In the genomic region with DNA sequence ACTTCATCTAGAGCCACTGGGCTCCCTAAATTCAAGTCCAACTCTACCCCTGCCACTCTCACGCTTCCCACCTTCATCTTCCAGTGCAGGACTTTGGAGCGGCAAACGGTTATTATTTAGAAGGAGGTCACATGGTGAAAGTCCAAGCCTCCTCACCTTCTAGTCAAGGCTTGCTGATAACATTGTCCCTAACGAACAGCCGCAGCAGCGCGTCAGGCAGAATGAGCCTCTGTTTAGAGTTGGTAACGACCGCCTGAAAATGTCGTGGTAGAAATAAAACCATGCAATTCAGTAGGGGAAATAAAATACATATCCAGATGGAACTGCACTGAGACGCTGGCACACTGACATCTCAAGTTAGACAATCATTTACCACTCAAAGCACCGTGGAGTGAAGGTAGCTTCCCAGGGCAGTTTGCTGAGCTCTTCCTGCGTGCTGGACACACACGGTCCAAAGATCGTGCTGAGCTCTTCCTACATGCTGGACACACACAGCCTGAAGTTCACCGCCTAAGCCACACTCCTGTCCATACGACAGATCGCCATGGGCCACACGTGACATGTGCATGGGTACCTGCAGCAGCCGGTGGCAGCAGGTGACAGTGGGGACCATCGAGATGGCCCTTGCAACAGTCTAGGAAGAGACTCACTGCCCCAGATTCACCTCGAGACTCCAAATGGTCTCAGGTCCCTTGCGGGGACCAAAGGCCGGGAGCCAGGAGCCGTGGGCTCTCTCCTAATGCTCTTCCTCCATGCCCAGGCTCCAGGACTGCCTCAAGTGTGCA, we compare ENCODE assay signal across 1 cellular context.
TF ChIP-seq lines count a peak whose summit lies in the region.

No MANE protein-coding gene starts in this region.

TF ChIP-seq in HepG2, 621 proteins besides CTCF, POLR2A, EP300 and RAD21 (continued from another document and continues in another):
- TF ChIP-seq, protein P1, sequence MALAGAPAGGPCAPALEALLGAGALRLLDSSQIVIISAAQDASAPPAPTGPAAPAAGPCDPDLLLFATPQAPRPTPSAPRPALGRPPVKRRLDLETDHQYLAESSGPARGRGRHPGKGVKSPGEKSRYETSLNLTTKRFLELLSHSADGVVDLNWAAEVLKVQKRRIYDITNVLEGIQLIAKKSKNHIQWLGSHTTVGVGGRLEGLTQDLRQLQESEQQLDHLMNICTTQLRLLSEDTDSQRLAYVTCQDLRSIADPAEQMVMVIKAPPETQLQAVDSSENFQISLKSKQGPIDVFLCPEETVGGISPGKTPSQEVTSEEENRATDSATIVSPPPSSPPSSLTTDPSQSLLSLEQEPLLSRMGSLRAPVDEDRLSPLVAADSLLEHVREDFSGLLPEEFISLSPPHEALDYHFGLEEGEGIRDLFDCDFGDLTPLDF (CRISPR knock-in tag; IDR thresholded peaks at IDR 0.05) = no peak
- TF ChIP-seq, protein P2, sequence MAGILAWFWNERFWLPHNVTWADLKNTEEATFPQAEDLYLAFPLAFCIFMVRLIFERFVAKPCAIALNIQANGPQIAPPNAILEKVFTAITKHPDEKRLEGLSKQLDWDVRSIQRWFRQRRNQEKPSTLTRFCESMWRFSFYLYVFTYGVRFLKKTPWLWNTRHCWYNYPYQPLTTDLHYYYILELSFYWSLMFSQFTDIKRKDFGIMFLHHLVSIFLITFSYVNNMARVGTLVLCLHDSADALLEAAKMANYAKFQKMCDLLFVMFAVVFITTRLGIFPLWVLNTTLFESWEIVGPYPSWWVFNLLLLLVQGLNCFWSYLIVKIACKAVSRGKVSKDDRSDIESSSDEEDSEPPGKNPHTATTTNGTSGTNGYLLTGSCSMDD (CRISPR knock-in tag; IDR thresholded peaks at IDR 0.05) = no peak
- TF ChIP-seq DNMT3B (CRISPR knock-in tag; conservative IDR thresholded peaks at IDR 0.05) (no peak), SOX5 (CRISPR knock-in tag; IDR thresholded peaks at IDR 0.05; ENCODE audit: borderline replicate concordance) (no peak; the same call in 1 of the 2 replicates), GABPA (IDR thresholded peaks at IDR 0.05; ENCODE audit: low read depth, low read length) (no peak), GABPA (CRISPR knock-in tag; IDR thresholded peaks at IDR 0.05; ENCODE audit: low read depth) (peak; percentile 15; the same call in 1 of the 2 replicates), GABPB1 (CRISPR knock-in tag; IDR thresholded peaks at IDR 0.05) (peak; percentile 40; the same call in 1 of the 2 replicates), KAT7 (CRISPR knock-in tag; IDR thresholded peaks at IDR 0.05; ENCODE audit: borderline replicate concordance) (no peak), ZNF569 (CRISPR knock-in tag; IDR thresholded peaks at IDR 0.05; ENCODE audit: borderline replicate concordance) (no peak), ZNF383 (CRISPR knock-in tag; IDR thresholded peaks at IDR 0.05; ENCODE audit: borderline replicate concordance) (no peak; the same call in 1 of the 2 replicates), HNRNPH1 (optimal IDR thresholded peaks at IDR 0.05; ENCODE audit: low read depth, low read length) (no peak), ZNF780A (CRISPR knock-in tag; IDR thresholded peaks at IDR 0.05) (peak; percentile 37; the same call in 1 of the 2 replicates), ZNF337 (CRISPR knock-in tag; IDR thresholded peaks at IDR 0.05; ENCODE audit: borderline replicate concordance, low read depth) (0 out of 2 replicates have a peak, but pooled peaks have one; percentile 38), MAFG (CRISPR knock-in tag; IDR thresholded peaks at IDR 0.05) (no peak), ZFP36 (IDR thresholded peaks at IDR 0.05; ENCODE audit: borderline replicate concordance, low read depth, low read length, partially characterized antibody) (no peak), PHF5A (CRISPR knock-in tag; IDR thresholded peaks at IDR 0.05; ENCODE audit: low read depth, unreplicated experiment) (no peak), YY1 (IDR thresholded peaks at IDR 0.05; ENCODE audit: insufficient read depth, insufficient replicate concordance, low read depth, low read length) (peak; percentile 30), ZNF260 (CRISPR knock-in tag; IDR thresholded peaks at IDR 0.05; ENCODE audit: borderline replicate concordance, low read depth) (no peak), NCOA5 (CRISPR knock-in tag; IDR thresholded peaks at IDR 0.05) (no peak), ZNF614 (CRISPR knock-in tag; IDR thresholded peaks at IDR 0.05; ENCODE audit: borderline replicate concordance) (peak; percentile 65; the same call in 1 of the 2 replicates), KDM2A (CRISPR knock-in tag; IDR thresholded peaks at IDR 0.05; ENCODE audit: borderline replicate concordance, low read depth) (peak; percentile 64; the same call in 1 of the 2 replicates), ZNF33B (CRISPR knock-in tag; IDR thresholded peaks at IDR 0.05) (no peak; the same call in 1 of the 2 replicates), BORCS8-MEF2B (CRISPR knock-in tag; IDR thresholded peaks at IDR 0.05) (no peak), ZNF674 (CRISPR knock-in tag; IDR thresholded peaks at IDR 0.05; ENCODE audit: low read depth) (no peak), ZNF24 (IDR thresholded peaks at IDR 0.05) (no peak)
- TF ChIP-seq, protein P3, sequence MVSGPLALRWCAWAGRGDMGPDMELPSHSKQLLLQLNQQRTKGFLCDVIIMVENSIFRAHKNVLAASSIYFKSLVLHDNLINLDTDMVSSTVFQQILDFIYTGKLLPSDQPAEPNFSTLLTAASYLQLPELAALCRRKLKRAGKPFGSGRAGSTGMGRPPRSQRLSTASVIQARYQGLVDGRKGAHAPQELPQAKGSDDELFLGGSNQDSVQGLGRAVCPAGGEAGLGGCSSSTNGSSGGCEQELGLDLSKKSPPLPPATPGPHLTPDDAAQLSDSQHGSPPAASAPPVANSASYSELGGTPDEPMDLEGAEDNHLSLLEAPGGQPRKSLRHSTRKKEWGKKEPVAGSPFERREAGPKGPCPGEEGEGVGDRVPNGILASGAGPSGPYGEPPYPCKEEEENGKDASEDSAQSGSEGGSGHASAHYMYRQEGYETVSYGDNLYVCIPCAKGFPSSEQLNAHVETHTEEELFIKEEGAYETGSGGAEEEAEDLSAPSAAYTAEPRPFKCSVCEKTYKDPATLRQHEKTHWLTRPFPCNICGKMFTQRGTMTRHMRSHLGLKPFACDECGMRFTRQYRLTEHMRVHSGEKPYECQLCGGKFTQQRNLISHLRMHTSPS (CRISPR knock-in tag; IDR thresholded peaks at IDR 0.05; ENCODE audit: low read depth) = no peak; the same call in 1 of the 2 replicates
- TF ChIP-seq, protein P4, sequence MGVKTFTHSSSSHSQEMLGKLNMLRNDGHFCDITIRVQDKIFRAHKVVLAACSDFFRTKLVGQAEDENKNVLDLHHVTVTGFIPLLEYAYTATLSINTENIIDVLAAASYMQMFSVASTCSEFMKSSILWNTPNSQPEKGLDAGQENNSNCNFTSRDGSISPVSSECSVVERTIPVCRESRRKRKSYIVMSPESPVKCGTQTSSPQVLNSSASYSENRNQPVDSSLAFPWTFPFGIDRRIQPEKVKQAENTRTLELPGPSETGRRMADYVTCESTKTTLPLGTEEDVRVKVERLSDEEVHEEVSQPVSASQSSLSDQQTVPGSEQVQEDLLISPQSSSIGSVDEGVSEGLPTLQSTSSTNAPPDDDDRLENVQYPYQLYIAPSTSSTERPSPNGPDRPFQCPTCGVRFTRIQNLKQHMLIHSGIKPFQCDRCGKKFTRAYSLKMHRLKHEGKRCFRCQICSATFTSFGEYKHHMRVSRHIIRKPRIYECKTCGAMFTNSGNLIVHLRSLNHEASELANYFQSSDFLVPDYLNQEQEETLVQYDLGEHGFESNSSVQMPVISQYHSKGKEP (CRISPR knock-in tag; IDR thresholded peaks at IDR 0.05) = no peak
- TF ChIP-seq, protein P5, sequence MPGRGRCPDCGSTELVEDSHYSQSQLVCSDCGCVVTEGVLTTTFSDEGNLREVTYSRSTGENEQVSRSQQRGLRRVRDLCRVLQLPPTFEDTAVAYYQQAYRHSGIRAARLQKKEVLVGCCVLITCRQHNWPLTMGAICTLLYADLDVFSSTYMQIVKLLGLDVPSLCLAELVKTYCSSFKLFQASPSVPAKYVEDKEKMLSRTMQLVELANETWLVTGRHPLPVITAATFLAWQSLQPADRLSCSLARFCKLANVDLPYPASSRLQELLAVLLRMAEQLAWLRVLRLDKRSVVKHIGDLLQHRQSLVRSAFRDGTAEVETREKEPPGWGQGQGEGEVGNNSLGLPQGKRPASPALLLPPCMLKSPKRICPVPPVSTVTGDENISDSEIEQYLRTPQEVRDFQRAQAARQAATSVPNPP (CRISPR knock-in tag; IDR thresholded peaks at IDR 0.05) = no peak
- TF ChIP-seq, protein P6, sequence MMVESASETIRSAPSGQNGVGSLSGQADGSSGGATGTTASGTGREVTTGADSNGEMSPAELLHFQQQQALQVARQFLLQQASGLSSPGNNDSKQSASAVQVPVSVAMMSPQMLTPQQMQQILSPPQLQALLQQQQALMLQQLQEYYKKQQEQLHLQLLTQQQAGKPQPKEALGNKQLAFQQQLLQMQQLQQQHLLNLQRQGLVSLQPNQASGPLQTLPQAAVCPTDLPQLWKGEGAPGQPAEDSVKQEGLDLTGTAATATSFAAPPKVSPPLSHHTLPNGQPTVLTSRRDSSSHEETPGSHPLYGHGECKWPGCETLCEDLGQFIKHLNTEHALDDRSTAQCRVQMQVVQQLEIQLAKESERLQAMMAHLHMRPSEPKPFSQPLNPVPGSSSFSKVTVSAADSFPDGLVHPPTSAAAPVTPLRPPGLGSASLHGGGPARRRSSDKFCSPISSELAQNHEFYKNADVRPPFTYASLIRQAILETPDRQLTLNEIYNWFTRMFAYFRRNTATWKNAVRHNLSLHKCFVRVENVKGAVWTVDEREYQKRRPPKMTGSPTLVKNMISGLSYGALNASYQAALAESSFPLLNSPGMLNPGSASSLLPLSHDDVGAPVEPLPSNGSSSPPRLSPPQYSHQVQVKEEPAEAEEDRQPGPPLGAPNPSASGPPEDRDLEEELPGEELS (CRISPR knock-in tag; IDR thresholded peaks at IDR 0.05) = 0 out of 2 replicates have a peak, but pooled peaks have one; percentile 9
- TF ChIP-seq, protein P7, sequence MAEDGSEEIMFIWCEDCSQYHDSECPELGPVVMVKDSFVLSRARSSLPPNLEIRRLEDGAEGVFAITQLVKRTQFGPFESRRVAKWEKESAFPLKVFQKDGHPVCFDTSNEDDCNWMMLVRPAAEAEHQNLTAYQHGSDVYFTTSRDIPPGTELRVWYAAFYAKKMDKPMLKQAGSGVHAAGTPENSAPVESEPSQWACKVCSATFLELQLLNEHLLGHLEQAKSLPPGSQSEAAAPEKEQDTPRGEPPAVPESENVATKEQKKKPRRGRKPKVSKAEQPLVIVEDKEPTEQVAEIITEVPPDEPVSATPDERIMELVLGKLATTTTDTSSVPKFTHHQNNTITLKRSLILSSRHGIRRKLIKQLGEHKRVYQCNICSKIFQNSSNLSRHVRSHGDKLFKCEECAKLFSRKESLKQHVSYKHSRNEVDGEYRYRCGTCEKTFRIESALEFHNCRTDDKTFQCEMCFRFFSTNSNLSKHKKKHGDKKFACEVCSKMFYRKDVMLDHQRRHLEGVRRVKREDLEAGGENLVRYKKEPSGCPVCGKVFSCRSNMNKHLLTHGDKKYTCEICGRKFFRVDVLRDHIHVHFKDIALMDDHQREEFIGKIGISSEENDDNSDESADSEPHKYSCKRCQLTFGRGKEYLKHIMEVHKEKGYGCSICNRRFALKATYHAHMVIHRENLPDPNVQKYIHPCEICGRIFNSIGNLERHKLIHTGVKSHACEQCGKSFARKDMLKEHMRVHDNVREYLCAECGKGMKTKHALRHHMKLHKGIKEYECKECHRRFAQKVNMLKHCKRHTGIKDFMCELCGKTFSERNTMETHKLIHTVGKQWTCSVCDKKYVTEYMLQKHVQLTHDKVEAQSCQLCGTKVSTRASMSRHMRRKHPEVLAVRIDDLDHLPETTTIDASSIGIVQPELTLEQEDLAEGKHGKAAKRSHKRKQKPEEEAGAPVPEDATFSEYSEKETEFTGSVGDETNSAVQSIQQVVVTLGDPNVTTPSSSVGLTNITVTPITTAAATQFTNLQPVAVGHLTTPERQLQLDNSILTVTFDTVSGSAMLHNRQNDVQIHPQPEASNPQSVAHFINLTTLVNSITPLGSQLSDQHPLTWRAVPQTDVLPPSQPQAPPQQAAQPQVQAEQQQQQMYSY (CRISPR knock-in tag; IDR thresholded peaks at IDR 0.05) = no peak
- TF ChIP-seq, protein P8, sequence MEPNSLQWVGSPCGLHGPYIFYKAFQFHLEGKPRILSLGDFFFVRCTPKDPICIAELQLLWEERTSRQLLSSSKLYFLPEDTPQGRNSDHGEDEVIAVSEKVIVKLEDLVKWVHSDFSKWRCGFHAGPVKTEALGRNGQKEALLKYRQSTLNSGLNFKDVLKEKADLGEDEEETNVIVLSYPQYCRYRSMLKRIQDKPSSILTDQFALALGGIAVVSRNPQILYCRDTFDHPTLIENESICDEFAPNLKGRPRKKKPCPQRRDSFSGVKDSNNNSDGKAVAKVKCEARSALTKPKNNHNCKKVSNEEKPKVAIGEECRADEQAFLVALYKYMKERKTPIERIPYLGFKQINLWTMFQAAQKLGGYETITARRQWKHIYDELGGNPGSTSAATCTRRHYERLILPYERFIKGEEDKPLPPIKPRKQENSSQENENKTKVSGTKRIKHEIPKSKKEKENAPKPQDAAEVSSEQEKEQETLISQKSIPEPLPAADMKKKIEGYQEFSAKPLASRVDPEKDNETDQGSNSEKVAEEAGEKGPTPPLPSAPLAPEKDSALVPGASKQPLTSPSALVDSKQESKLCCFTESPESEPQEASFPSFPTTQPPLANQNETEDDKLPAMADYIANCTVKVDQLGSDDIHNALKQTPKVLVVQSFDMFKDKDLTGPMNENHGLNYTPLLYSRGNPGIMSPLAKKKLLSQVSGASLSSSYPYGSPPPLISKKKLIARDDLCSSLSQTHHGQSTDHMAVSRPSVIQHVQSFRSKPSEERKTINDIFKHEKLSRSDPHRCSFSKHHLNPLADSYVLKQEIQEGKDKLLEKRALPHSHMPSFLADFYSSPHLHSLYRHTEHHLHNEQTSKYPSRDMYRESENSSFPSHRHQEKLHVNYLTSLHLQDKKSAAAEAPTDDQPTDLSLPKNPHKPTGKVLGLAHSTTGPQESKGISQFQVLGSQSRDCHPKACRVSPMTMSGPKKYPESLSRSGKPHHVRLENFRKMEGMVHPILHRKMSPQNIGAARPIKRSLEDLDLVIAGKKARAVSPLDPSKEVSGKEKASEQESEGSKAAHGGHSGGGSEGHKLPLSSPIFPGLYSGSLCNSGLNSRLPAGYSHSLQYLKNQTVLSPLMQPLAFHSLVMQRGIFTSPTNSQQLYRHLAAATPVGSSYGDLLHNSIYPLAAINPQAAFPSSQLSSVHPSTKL (CRISPR knock-in tag; IDR thresholded peaks at IDR 0.05) = peak; percentile 47
- TF ChIP-seq, protein P9, sequence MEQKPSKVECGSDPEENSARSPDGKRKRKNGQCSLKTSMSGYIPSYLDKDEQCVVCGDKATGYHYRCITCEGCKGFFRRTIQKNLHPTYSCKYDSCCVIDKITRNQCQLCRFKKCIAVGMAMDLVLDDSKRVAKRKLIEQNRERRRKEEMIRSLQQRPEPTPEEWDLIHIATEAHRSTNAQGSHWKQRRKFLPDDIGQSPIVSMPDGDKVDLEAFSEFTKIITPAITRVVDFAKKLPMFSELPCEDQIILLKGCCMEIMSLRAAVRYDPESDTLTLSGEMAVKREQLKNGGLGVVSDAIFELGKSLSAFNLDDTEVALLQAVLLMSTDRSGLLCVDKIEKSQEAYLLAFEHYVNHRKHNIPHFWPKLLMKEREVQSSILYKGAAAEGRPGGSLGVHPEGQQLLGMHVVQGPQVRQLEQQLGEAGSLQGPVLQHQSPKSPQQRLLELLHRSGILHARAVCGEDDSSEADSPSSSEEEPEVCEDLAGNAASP (CRISPR knock-in tag; IDR thresholded peaks at IDR 0.05; ENCODE audit: borderline replicate concordance) = no peak
- TF ChIP-seq, protein P10, sequence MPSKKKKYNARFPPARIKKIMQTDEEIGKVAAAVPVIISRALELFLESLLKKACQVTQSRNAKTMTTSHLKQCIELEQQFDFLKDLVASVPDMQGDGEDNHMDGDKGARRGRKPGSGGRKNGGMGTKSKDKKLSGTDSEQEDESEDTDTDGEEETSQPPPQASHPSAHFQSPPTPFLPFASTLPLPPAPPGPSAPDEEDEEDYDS (CRISPR knock-in tag; IDR thresholded peaks at IDR 0.05) = no peak; the same call in 1 of the 2 replicates
